20 cellular contexts compared by ENCODE assay signal in genomic region chr13:29546662-29547061, GRCh38. TPM values are rescaled to one million over a fixed set of nuclear protein-coding genes. Genes with fewer than 3 reads are reported as not detected.
DNase-seq lines count a peak whose midpoint lies in the region; ATAC-seq, FAIRE-seq and TF ChIP-seq lines count a peak whose summit lies in the region.
"Had no signal": no experiment of that assay in that cellular context is flagged by ENCODE, and none has a peak within 500 bp of the region (broad histone marks: within the 10 kb centered on the region; RNA-seq: fewer than 3 reads in every experiment).

No MANE protein-coding gene starts in this region.

- H3K9me3 Mint-ChIP-seq in GM23338: no peaks in the 10 kb centered on the region; the same call in 2 of the 3 replicates
- no peaks in the 10 kb centered on the region for H3K9me3 Mint-ChIP-seq in endothelial cell (ENCODE audit: unreplicated experiment)
- no peaks in the 10 kb centered on the region for H3K9me3 Mint-ChIP-seq in neural progenitor cell
- H3K9me3 Mint-ChIP-seq: CD4-positive, alpha-beta T cell had no signal

- H3K27ac Mint-ChIP-seq in GM23338 (0 out of 2 replicates have a peak overlapping the region, but pooled peaks have one; percentile 52), endothelial cell (ENCODE audit: unreplicated experiment) (peak overlapping the region; percentile 98), neural progenitor cell (no peak overlapping the region)
- H3K27ac Mint-ChIP-seq: CD4-positive, alpha-beta T cell had no signal

- H3K4me1 ChIP-seq in A673 (ENCODE audit: insufficient read depth, low read length, poor library complexity, severe bottlenecking): peaks cover 19% of the 10 kb centered on the region
- peaks cover 15% of the 10 kb centered on the region for H3K4me1 ChIP-seq in GM23338 (ENCODE audit: insufficient read depth)
- peaks cover 3% of the 10 kb centered on the region for H3K4me1 ChIP-seq in neural progenitor cell
- H3K4me1 ChIP-seq in tibial artery: peaks cover 0 to 6% (median 0%) of the 10 kb centered on the region in 4 donors

- no peak overlapping the region for H3K9ac ChIP-seq in neural progenitor cell

- H3K27ac ChIP-seq in A673 (ENCODE audit: low read depth, low read length, poor library complexity, severe bottlenecking): peak overlapping the region; percentile 11
- peak overlapping the region; percentile 70; the same call in 1 of the 2 replicates for H3K27ac ChIP-seq in GM23338 (ENCODE audit: low read depth)
- H3K27ac ChIP-seq in neural progenitor cell: peak overlapping the region; percentile 38
- H3K27ac ChIP-seq in tibial artery: no peak overlapping the region
- H3K27ac ChIP-seq: Peyer's patch had no signal

- H3K27me3 Mint-ChIP-seq in GM23338 (ENCODE audit: insufficient read depth, low read depth, poor library complexity) (peaks cover 7% of the 10 kb centered on the region), endothelial cell (ENCODE audit: unreplicated experiment) (peaks cover 2% of the 10 kb centered on the region), neural progenitor cell (ENCODE audit: insufficient read depth, low read depth) (peaks cover 2% of the 10 kb centered on the region)
- H3K27me3 Mint-ChIP-seq: CD4-positive, alpha-beta T cell had no signal

- H4K20me1 ChIP-seq in GM23338 (replicated peaks; ENCODE audit: insufficient read depth) (peaks cover 65% of the 10 kb centered on the region), neural progenitor cell (ENCODE audit: low read depth) (no peaks in the 10 kb centered on the region)

- H3K4me1 Mint-ChIP-seq in GM23338 (peaks cover 62% of the 10 kb centered on the region), endothelial cell (ENCODE audit: unreplicated experiment) (peaks cover 41% of the 10 kb centered on the region), neural progenitor cell (peaks cover 40% of the 10 kb centered on the region)

- POLR2A ChIA-PET in A673 (lab: Charles Lee; ENCODE audit: low non-redundant PET): no interaction called here

- no peaks in the 10 kb centered on the region for H3K9me2 ChIP-seq in GM23338 (ENCODE audit: insufficient read depth)

- H3K4me2 ChIP-seq in GM23338: 0 out of 2 replicates have a peak overlapping the region, but pooled peaks have one; percentile 26
- no peak overlapping the region for H3K4me2 ChIP-seq in neural progenitor cell

- H3K4me3 Mint-ChIP-seq in GM23338: no peak overlapping the region; the same call in 2 of the 3 replicates
- peak overlapping the region; percentile 48 for H3K4me3 Mint-ChIP-seq in endothelial cell (ENCODE audit: unreplicated experiment)
- no peak overlapping the region for H3K4me3 Mint-ChIP-seq in neural progenitor cell
- H3K4me3 Mint-ChIP-seq: CD4-positive, alpha-beta T cell had no signal

- no peak for TF ChIP-seq CTCF in A673 (conservative IDR thresholded peaks at IDR 0.05; ENCODE audit: low read depth, low read length)
- no peak for TF ChIP-seq CTCF in GM23338 (conservative IDR thresholded peaks at IDR 0.05; ENCODE audit: low read depth in 2 of 2)
- TF ChIP-seq CTCF in endothelial cell (IDR thresholded peaks at IDR 0.05; ENCODE audit: unreplicated experiment): no peak
- TF ChIP-seq CTCF in neural progenitor cell (IDR thresholded peaks at IDR 0.05): no peak
- TF ChIP-seq CTCF in tibial artery (IDR thresholded peaks at IDR 0.05): no peak

- intact Hi-C loops in A673 (cut with micrococcal nuclease; ENCODE audit: unreplicated experiment) (no loop called here), tibial artery (cut with DNase I; ENCODE audit: low total_unique reads) (no loop called here)

- no peak for FAIRE-seq in urothelium cell line (lab: Jason Lieb, UNC)
- FAIRE-seq: GM12892, GM19239 had no signal

- peaks cover 100% of the 10 kb centered on the region for H3K79me2 ChIP-seq in GM23338 (replicated peaks; ENCODE audit: insufficient read depth)
- peaks cover 40% of the 10 kb centered on the region for H3K79me2 ChIP-seq in neural progenitor cell (ENCODE audit: low read depth)

- peak; percentile 24; the same call in 2 of the 3 replicates for ATAC-seq in GM23338
- no peak for ATAC-seq in HG03432 (IDR thresholded peaks at IDR 0.05; ENCODE audit: unreplicated experiment)

- H3F3A ChIP-seq in GM23338 (replicated peaks; ENCODE audit: low read depth) (no peaks in the 10 kb centered on the region), neural progenitor cell (ENCODE audit: low read depth) (no peaks in the 10 kb centered on the region)

- no peak overlapping the region for H3K4me3 ChIP-seq in A673 (ENCODE audit: low read depth, low read length, poor library complexity, severe bottlenecking)
- no peak overlapping the region for H3K4me3 ChIP-seq in GM23338
- no peak overlapping the region for H3K4me3 ChIP-seq in neural progenitor cell
- H3K4me3 ChIP-seq in tibial artery: no peak overlapping the region
- H3K4me3 ChIP-seq: Peyer's patch had no signal

- peaks cover 72% of the 10 kb centered on the region for H3K36me3 Mint-ChIP-seq in GM23338 (ENCODE audit: low read depth)
- H3K36me3 Mint-ChIP-seq in endothelial cell (ENCODE audit: low read depth, unreplicated experiment): peaks cover 2% of the 10 kb centered on the region
- peaks cover 29% of the 10 kb centered on the region for H3K36me3 Mint-ChIP-seq in neural progenitor cell

- H2AFZ ChIP-seq in GM23338 (no peak overlapping the region), neural progenitor cell (replicated peaks) (no peak overlapping the region)

- H3K9me3 ChIP-seq in A673 (ENCODE audit: low read depth, low read length, poor library complexity, severe bottlenecking): no peaks in the 10 kb centered on the region
- no peaks in the 10 kb centered on the region for H3K9me3 ChIP-seq in neural progenitor cell (ENCODE audit: low read depth)
- H3K9me3 ChIP-seq in tibial artery: no peaks in the 10 kb centered on the region
- H3K9me3 ChIP-seq: Peyer's patch had no signal

- no peaks in the 10 kb centered on the region for H3K27me3 ChIP-seq in A673 (replicated peaks; ENCODE audit: insufficient read depth, low read depth, low read length, poor library complexity)
- H3K27me3 ChIP-seq in GM23338 (ENCODE audit: insufficient read depth): no peaks in the 10 kb centered on the region
- H3K27me3 ChIP-seq in neural progenitor cell: no peaks in the 10 kb centered on the region
- no peaks in the 10 kb centered on the region for H3K27me3 ChIP-seq in tibial artery
- H3K27me3 ChIP-seq: Peyer's patch had no signal

- BruUV-seq in A673 (replicated peaks; lab: Mats Ljungman, UMichigan): no TSS peak

- DNase-seq in A673 (ENCODE audit: low spot score): no peak
- no peak for DNase-seq in GM23338 (ENCODE audit: low spot score)
- DNase-seq in endothelial cell (ENCODE audit: low spot score): no peak
- no peak for DNase-seq in neural progenitor cell (ENCODE audit: low spot score)
- DNase-seq in urothelium cell line (ENCODE audit: low spot score): no peak
- no peak for DNase-seq in tibial artery
- DNase-seq: ACHN; CD4-positive, alpha-beta T cell; DMS79; GOT3; KG1; NCI-H1105; NCI-H187; NCI-H446 treated with DMSO at 0.1 percent for 48 hours; NCI-H748 treated with DMSO at 0.1 percent for 48 hours; Peyer's patch; Right ventricle myocardium superior had no signal

- CTCF ChIA-PET in A673 (lab: Charles Lee): no interaction called here

- peaks cover 11% of the 10 kb centered on the region for H3K36me3 ChIP-seq in A673 (ENCODE audit: insufficient read depth, low read length, poor library complexity, severe bottlenecking)
- peaks cover 16% of the 10 kb centered on the region for H3K36me3 ChIP-seq in GM23338 (ENCODE audit: insufficient read depth)
- H3K36me3 ChIP-seq in neural progenitor cell: no peaks in the 10 kb centered on the region
- peaks cover 15 to 34% (median 19%) of the 10 kb centered on the region in 3 donors for H3K36me3 ChIP-seq in tibial artery
- H3K36me3 ChIP-seq: Peyer's patch had no signal

TF ChIP-seq in GM23338, 12 proteins besides CTCF, POLR2A, EP300 and RAD21 (continues in another document):
- TF ChIP-seq EZH2 (IDR thresholded peaks at IDR 0.05; ENCODE audit: low read depth, unreplicated experiment): no peak
- no peak for TF ChIP-seq STAT1 (IDR thresholded peaks at IDR 0.05; ENCODE audit: unreplicated experiment)
- TF ChIP-seq POLR2AphosphoS5 (IDR thresholded peaks at IDR 0.05; ENCODE audit: low read depth): no peak
- no peak for TF ChIP-seq EZH2phosphoT487 (IDR thresholded peaks at IDR 0.05; ENCODE audit: unreplicated experiment)
- TF ChIP-seq ZNF331 (CRISPR knock-in tag; IDR thresholded peaks at IDR 0.05; ENCODE audit: low read depth): no peak
- no peak for TF ChIP-seq JUNB (IDR thresholded peaks at IDR 0.05; ENCODE audit: unreplicated experiment)
- no peak for TF ChIP-seq REST (IDR thresholded peaks at IDR 0.05; ENCODE audit: unreplicated experiment)

RNA-seq across cellular contexts. Expression of gene SLC7A1, which starts 48.8 kb away (rescaled TPM):
- 81.6 and 101 TPM in 2 replicates for total RNA-seq in A673 (2021)
- total RNA-seq in GM23338 (2014; rRNA removed; shearing (Covaris generic)): 72.4 and 74.7 TPM in 2 replicates
- polyA plus RNA-seq in GM23338 (2016; fragmentation: Nextera tagmentation; extraction: Ambion mirVana): 22.1 and 23.0 TPM in 2 replicates
- 17.4 TPM for total RNA-seq in endothelial cell (ENCODE audit: unreplicated experiment)
- 12.4 and 16.2 TPM in 2 replicates for total RNA-seq in neural progenitor cell (ENCODE audit: low replicate concordance)

Comparison
In these comparisons a context has a peak if more than half of its experiments do, and no peak if none do; other contexts are left out.
1. H3K27ac ChIP-seq: peak in A673 (single experiment), GM23338 (single experiment) and neural progenitor cell (single experiment); none in tibial artery (0 of 2).